ENCODE assay signal across 20 cellular contexts in the genomic region with DNA sequence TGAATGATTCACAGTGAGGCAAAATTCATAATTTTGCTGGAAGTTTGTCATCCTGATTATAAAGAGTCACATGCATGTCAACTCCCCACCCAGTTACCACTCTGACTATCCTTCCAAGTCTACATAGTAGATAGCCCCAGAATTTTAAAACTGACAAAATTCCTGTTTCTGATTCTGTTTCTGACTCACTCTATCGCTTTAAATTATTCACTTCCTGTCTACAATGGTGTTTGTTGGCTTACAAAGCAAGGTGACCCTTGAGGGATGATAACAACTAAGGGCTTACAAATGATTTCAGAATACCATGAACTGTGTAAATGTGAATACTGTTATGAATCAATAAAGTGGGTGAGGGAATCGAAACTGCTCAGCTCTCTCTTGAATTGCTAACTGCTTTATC.
DNase-seq lines count a peak whose midpoint lies in the region; TF ChIP-seq lines count a peak whose summit lies in the region.
"Had no signal": no experiment of that assay in that cellular context is flagged by ENCODE, and none has a peak within 500 bp of the region (broad histone marks: within the 10 kb centered on the region; RNA-seq: fewer than 3 reads in every experiment).

No MANE protein-coding gene starts in this region.

- no peaks in the 10 kb centered on the region for H3K36me3 ChIP-seq in GM23248 (ENCODE audit: low read depth)
- no peaks in the 10 kb centered on the region for H3K36me3 ChIP-seq in suprapubic skin
- H3K36me3 ChIP-seq: right atrium auricular region, upper lobe of left lung had no signal

- no peaks in the 10 kb centered on the region for H4K20me1 ChIP-seq in GM23248 (ENCODE audit: insufficient read depth)

- no peaks in the 10 kb centered on the region for H3K27me3 ChIP-seq in GM23248 (replicated peaks; ENCODE audit: insufficient read depth)
- no peaks in the 10 kb centered on the region for H3K27me3 ChIP-seq in suprapubic skin
- H3K27me3 ChIP-seq: right atrium auricular region, upper lobe of left lung had no signal

- peaks cover 5% of the 10 kb centered on the region for H3K27me3 Mint-ChIP-seq in activated T-cell treated with anti-CD3 and anti-CD28 coated beads, Interleukin-2, amount 50 U/mL, for 24 hours
- H3K27me3 Mint-ChIP-seq in activated T-helper 2 cell treated with anti-CD3 and anti-CD28 coated beads, Interferon-gamma antibody, Interleukin-2, Interleukin-4, amounts not matched to agents 10 μg/mL and 5 μg/mL and 100 μg/mL, durations not matched to agents 14 hours and 24 hours and 36 hours (ENCODE audit: low read depth): no peaks in the 10 kb centered on the region
- H3K27me3 Mint-ChIP-seq: dendritic cell treated with granulocyte-macrophage colony-stimulating factor and Interleukin-4, amounts not matched to agents 40 ng/mL and 50 ng/mL, for 4 days had no signal

- H3K9me3 Mint-ChIP-seq in activated T-cell treated with anti-CD3 and anti-CD28 coated beads, Interleukin-2, amount 50 U/mL, for 24 hours: peaks cover 13% of the 10 kb centered on the region
- peaks cover 34% of the 10 kb centered on the region for H3K9me3 Mint-ChIP-seq in activated T-helper 2 cell treated with anti-CD3 and anti-CD28 coated beads, Interferon-gamma antibody, Interleukin-2, Interleukin-4, amounts not matched to agents 10 μg/mL and 5 μg/mL and 100 μg/mL, durations not matched to agents 14 hours and 24 hours and 36 hours

- H3K4me2 ChIP-seq in GM23248 (ENCODE audit: unreplicated experiment): peak overlapping the region; percentile 16

- H3K79me2 ChIP-seq in GM23248 (ENCODE audit: insufficient read depth): no peaks in the 10 kb centered on the region

- no peaks in the 10 kb centered on the region for H3K36me3 Mint-ChIP-seq in activated T-cell treated with anti-CD3 and anti-CD28 coated beads, Interleukin-2, amount 50 U/mL, for 24 hours (ENCODE audit: low read depth)
- H3K36me3 Mint-ChIP-seq in activated T-helper 2 cell treated with anti-CD3 and anti-CD28 coated beads, Interferon-gamma antibody, Interleukin-2, Interleukin-4, amounts not matched to agents 10 μg/mL and 5 μg/mL and 100 μg/mL, durations not matched to agents 14 hours and 24 hours and 36 hours (ENCODE audit: low read depth): peaks cover 25% of the 10 kb centered on the region
- H3K36me3 Mint-ChIP-seq: IgD-negative memory B cell had no signal

- H3K4me3 ChIP-seq in GM23248 (no peak overlapping the region), suprapubic skin (no peak overlapping the region)
- H3K4me3 ChIP-seq: mucosa of descending colon, right atrium auricular region, upper lobe of left lung had no signal

- H3K4me1 ChIP-seq in GM23248 (ENCODE audit: insufficient read depth): peaks cover 9% of the 10 kb centered on the region; the same call in 1 of the 2 replicates
- H3K4me1 ChIP-seq in suprapubic skin: no peaks in the 10 kb centered on the region
- H3K4me1 ChIP-seq: right atrium auricular region, upper lobe of left lung had no signal

- peaks cover 19% of the 10 kb centered on the region for H3K4me1 Mint-ChIP-seq in activated T-cell treated with anti-CD3 and anti-CD28 coated beads, Interleukin-2, amount 50 U/mL, for 24 hours (ENCODE audit: low read depth)
- peaks cover 26% of the 10 kb centered on the region for H3K4me1 Mint-ChIP-seq in activated T-helper 2 cell treated with anti-CD3 and anti-CD28 coated beads, Interferon-gamma antibody, Interleukin-2, Interleukin-4, amounts not matched to agents 10 μg/mL and 5 μg/mL and 100 μg/mL, durations not matched to agents 14 hours and 24 hours and 36 hours (ENCODE audit: low read depth)
- H3K4me1 Mint-ChIP-seq: IgD-negative memory B cell had no signal

- in situ Hi-C loops in GM23248 (cut with MboI): no loop called here

- H3K9me2 ChIP-seq in GM23248 (ENCODE audit: insufficient read depth): no peaks in the 10 kb centered on the region

- H3F3A ChIP-seq in GM23248 (ENCODE audit: insufficient read depth): peaks cover 14% of the 10 kb centered on the region

- H3K4me3 Mint-ChIP-seq in activated T-cell treated with anti-CD3 and anti-CD28 coated beads, Interleukin-2, amount 50 U/mL, for 24 hours: no peak overlapping the region
- H3K4me3 Mint-ChIP-seq in activated T-helper 2 cell treated with anti-CD3 and anti-CD28 coated beads, Interferon-gamma antibody, Interleukin-2, Interleukin-4, amounts not matched to agents 10 μg/mL and 5 μg/mL and 100 μg/mL, durations not matched to agents 14 hours and 24 hours and 36 hours (ENCODE audit: low read depth): no peak overlapping the region
- H3K4me3 Mint-ChIP-seq: dendritic cell treated with granulocyte-macrophage colony-stimulating factor and Interleukin-4, amounts not matched to agents 40 ng/mL and 50 ng/mL, for 4 days had no signal

- TF ChIP-seq CTCF in suprapubic skin (IDR thresholded peaks at IDR 0.05): no peak

- H2AFZ ChIP-seq in GM23248: no peak overlapping the region

- no peak for TF ChIP-seq EP300 in suprapubic skin (IDR thresholded peaks at IDR 0.05)

- H3K9ac ChIP-seq in GM23248: no peak overlapping the region

- DNase-seq in activated T-cell treated with anti-CD3 and anti-CD28 coated beads, Interleukin-2, amount 50 U/mL, for 24 hours: no peak
- DNase-seq in activated T-cell treated with anti-CD3 and anti-CD28 coated beads, Interleukin-2, amount 50 U/mL, for 48 hours: no peak
- DNase-seq in GM23248: peak; percentile 41
- DNase-seq in activated T-helper 2 cell treated with anti-CD3 and anti-CD28 coated beads, Interferon-gamma antibody, Interleukin-2, Interleukin-4, amounts not matched to agents 10 μg/mL and 5 μg/mL and 100 μg/mL, durations not matched to agents 14 hours and 24 hours and 36 hours (ENCODE audit: low spot score): no peak
- DNase-seq in kidney tubule cell (ENCODE audit: low spot score): peak; percentile 51
- no peak for DNase-seq in OCI-M1 (lab: John Stamatoyannopoulos, UW)
- no peak for DNase-seq in NOMO-1 treated with DMSO at 0.1 percent for 48 hours (lab: John Stamatoyannopoulos, UW; ENCODE audit: unreplicated experiment)
- DNase-seq in suprapubic skin (ENCODE audit: low spot score in 2 of 2): no peak
- DNase-seq: activated naive CD4-positive, alpha-beta T cell treated with Interleukin-2 at 50 U/mL for 16 hours; left ventricle myocardium superior; mucosa of descending colon; NCI-H187; NCI-H345; NK-92 treated with Interleukin-12 subunit alpha and Interleukin-12 subunit beta, amount 100 ng/mL, for 24 hours; stimulated activated naive CD4-positive, alpha-beta T cell treated with Interleukin-2 at 50 U/mL for 16 hours; upper lobe of left lung had no signal

- intact Hi-C loops in activated T-helper 2 cell treated with anti-CD3 and anti-CD28 coated beads, Interferon-gamma antibody, Interleukin-2, Interleukin-4, amounts not matched to agents 10 μg/mL and 5 μg/mL and 100 μg/mL, durations not matched to agents 14 hours and 24 hours and 36 hours (cut with micrococcal nuclease): loop anchor here (1.0 to 10.0 kb wide), 10 partner anchors 12 to 1239 kb away; a partner anchor contains a TSS

- H3K27ac ChIP-seq in GM23248 (no peak overlapping the region), suprapubic skin (no peak overlapping the region)
- H3K27ac ChIP-seq: right atrium auricular region, upper lobe of left lung, VCaP had no signal

- H3K9me3 ChIP-seq in GM23248 (ENCODE audit: low read depth) (no peaks in the 10 kb centered on the region), suprapubic skin (no peaks in the 10 kb centered on the region)
- H3K9me3 ChIP-seq: mucosa of descending colon had no signal

- no peak for TF ChIP-seq POLR2A in suprapubic skin (IDR thresholded peaks at IDR 0.05)

- WGBS in GM23248 (ENCODE audit: low coverage in 1 of 2, low lambda C conversion rate in 2 of 2, missing lambda C conversion rate in 2 of 2), 2 experiments: 18 to 20% methylated on average over 2 of the region's 2 CpGs
- WGBS in suprapubic skin: 78% methylated on average over 2 of the region's 2 CpGs

- peak overlapping the region; percentile 79 for H3K27ac Mint-ChIP-seq in activated T-cell treated with anti-CD3 and anti-CD28 coated beads, Interleukin-2, amount 50 U/mL, for 24 hours
- peak overlapping the region; percentile 53 for H3K27ac Mint-ChIP-seq in activated T-helper 2 cell treated with anti-CD3 and anti-CD28 coated beads, Interferon-gamma antibody, Interleukin-2, Interleukin-4, amounts not matched to agents 10 μg/mL and 5 μg/mL and 100 μg/mL, durations not matched to agents 14 hours and 24 hours and 36 hours
- H3K27ac Mint-ChIP-seq: dendritic cell treated with granulocyte-macrophage colony-stimulating factor and Interleukin-4, amounts not matched to agents 40 ng/mL and 50 ng/mL, for 4 days; IgD-negative memory B cell had no signal

Comparison
In these comparisons a context has a peak if more than half of its experiments do, and no peak if none do; other contexts are left out.
1. DNase-seq: peak in GM23248 (single experiment) and kidney tubule cell (single experiment); none in activated T-cell treated with anti-CD3 and anti-CD28 coated beads, Interleukin-2, amount 50 U/mL, for 24 hours (single experiment), activated T-cell treated with anti-CD3 and anti-CD28 coated beads, Interleukin-2, amount 50 U/mL, for 48 hours (0 of 2), activated T-helper 2 cell treated with anti-CD3 and anti-CD28 coated beads, Interferon-gamma antibody, Interleukin-2, Interleukin-4, amounts not matched to agents 10 μg/mL and 5 μg/mL and 100 μg/mL, durations not matched to agents 14 hours and 24 hours and 36 hours (single experiment), OCI-M1 (single experiment), NOMO-1 treated with DMSO at 0.1 percent for 48 hours (single experiment) and suprapubic skin (0 of 2).